In the genomic region with DNA sequence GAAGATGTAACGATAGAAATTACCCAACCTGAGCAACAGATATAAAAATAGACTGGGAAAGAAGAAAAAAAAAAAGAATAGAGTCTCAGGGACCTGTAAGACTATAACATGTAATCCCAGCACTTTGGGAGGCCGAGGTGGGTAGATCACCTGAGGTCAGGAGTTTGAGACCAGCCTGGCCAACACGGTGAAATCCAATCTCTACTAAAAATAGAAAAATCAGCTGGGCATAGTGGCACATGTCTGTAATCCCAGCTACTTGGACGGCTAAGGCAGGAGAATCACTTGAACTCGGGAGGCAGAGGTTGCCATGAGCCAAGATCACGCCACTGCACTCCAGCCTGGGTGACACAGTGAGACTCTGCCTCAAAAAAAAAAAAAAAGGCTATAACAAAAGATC, we compare ENCODE assay signal across 2 cellular contexts. TPM values are rescaled to one million over a fixed set of nuclear protein-coding genes. Genes with fewer than 3 reads are reported as not detected.
"Had no signal": no experiment of that assay in that cellular context is flagged by ENCODE, and none has a peak within 500 bp of the region (broad histone marks: within the 10 kb centered on the region; RNA-seq: fewer than 3 reads in every experiment).

No MANE protein-coding gene starts in this region.

RNA-seq across cellular contexts. Expression of a gene that starts 12.9 kb away (rescaled TPM):
- total RNA-seq: naive thymus-derived CD4-positive, alpha-beta T cell; natural killer cell treated with Interleukin-12 subunit alpha and Interleukin-12 subunit beta and Interleukin-15 and Interleukin-18, amount 100 ng/mL, for 72 hours had no signal
- polyA plus RNA-seq: naive thymus-derived CD4-positive, alpha-beta T cell had no signal
